Comparison of ENCODE assay signal across 28 cellular contexts in genomic region chr19:18027151-18027550, GRCh38. TPM values are rescaled to one million over a fixed set of nuclear protein-coding genes. Genes with fewer than 3 reads are reported as not detected.
"Had no signal": no experiment of that assay in that cellular context is flagged by ENCODE, and none has a peak within 500 bp of the region (broad histone marks: within the 10 kb centered on the region; RNA-seq: fewer than 3 reads in every experiment).

No MANE protein-coding gene starts in this region.

- FAIRE-seq: bronchial epithelial cell, endometrium, pancreas, urothelium cell line had no signal

- DNase-seq: activated CD4-positive, alpha-beta T cell treated with anti-CD3 and anti-CD28 coated beads for 36 hours; activated CD4-positive, alpha-beta T cell treated with anti-CD3 and anti-CD28 coated beads, Interleukin-2, amount 50 U/mL, for 4 hours; activated CD8-positive, alpha-beta memory T cell treated with anti-CD3 and anti-CD28 coated beads, Interleukin-2, amount 50 U/mL, for 48 hours; activated naive CD4-positive, alpha-beta T cell treated with Interleukin-2 at 50 U/mL for 16 hours; activated naive CD8-positive, alpha-beta T cell treated with anti-CD3 and anti-CD28 coated beads, Interleukin-2, amount 10 ng/mL, durations not matched to agents 7 days and 5 days; activated T-cell treated with anti-CD3 and anti-CD28 coated beads, Interleukin-2, amount 50 U/mL, for 48 hours; amniotic stem cell; cortex of kidney; foreskin fibroblast; midbrain; nephron progenitor cell; pancreas; stimulated activated CD4-positive, alpha-beta T cell treated with anti-CD3 and anti-CD28 coated beads, Interleukin-12 subunit alpha, Interleukin-12 subunit beta, amount 100 ng/mL, for 4 hours; stimulated activated CD4-positive, alpha-beta T cell treated with anti-CD3 and anti-CD28 coated beads, Interleukin-1b, Interleukin-23, amount 100 ng/mL, for 48 hours; stomach; T-helper 1 cell; T-helper 9 cell; transverse colon had no signal

- ATAC-seq: activated CD4-positive, alpha-beta T cell treated with anti-CD3 and anti-CD28 coated beads for 36 hours; left lobe of liver; pancreas; right cardiac atrium had no signal

- H3K36me3 ChIP-seq: pancreas, stomach, transverse colon had no signal

- H3K27ac ChIP-seq: pancreas, stomach, transverse colon had no signal

- H3K27me3 ChIP-seq: pancreas, stomach, transverse colon had no signal

- H3K4me3 ChIP-seq: lung, pancreas, stomach, transverse colon had no signal

- H3K9me3 ChIP-seq: pancreas, stomach, transverse colon had no signal

RNA-seq across cellular contexts. Expression of gene IL12RB1, which starts 59.6 kb away (rescaled TPM):
- total RNA-seq: epithelial cell of proximal tubule, kidney epithelial cell, pulmonary artery endothelial cell, temporal lobe had no signal
